36 cellular contexts compared by ENCODE assay signal in genomic region chr13:20740021-20740420, GRCh38. TPM values are rescaled to one million over a fixed set of nuclear protein-coding genes. Genes with fewer than 3 reads are reported as not detected.
"Had no signal": no experiment of that assay in that cellular context is flagged by ENCODE, and none has a peak within 500 bp of the region (broad histone marks: within the 10 kb centered on the region; RNA-seq: fewer than 3 reads in every experiment).

No MANE protein-coding gene starts in this region.

- H3K27me3 Mint-ChIP-seq: activated B cell treated with CpG ODN at 0.5 μM for 24 hours; activated CD4-positive, alpha-beta memory T cell treated with anti-CD3 and anti-CD28 coated beads for 36 hours; activated CD4-positive, alpha-beta T cell treated with anti-CD3 and anti-CD28 coated beads, Interleukin-2, amount 10 ng/mL, durations not matched to agents 24 days and 14 days; activated CD8-positive, alpha-beta T cell treated with anti-CD3 and anti-CD28 coated beads for 36 hours; activated naive CD8-positive, alpha-beta T cell treated with anti-CD3 and anti-CD28 coated beads for 36 hours; activated T-helper 17 cell treated with anti-CD3 and anti-CD28 coated beads, Interleukin-2, amount 50 U/mL, for 72 hours had no signal

- H3K4me3 ChIP-seq: adrenal gland, body of pancreas, breast epithelium had no signal

- H3K36me3 ChIP-seq: adrenal gland, brain microvascular endothelial cell, breast epithelium had no signal

- H3K27ac ChIP-seq: adrenal gland, body of pancreas, brain microvascular endothelial cell, breast epithelium, VCaP had no signal

- H3K9me3 ChIP-seq: adrenal gland, body of pancreas had no signal

- H3K4me1 Mint-ChIP-seq: activated B cell treated with CpG ODN at 0.5 μM for 24 hours; activated CD4-positive, alpha-beta T cell treated with anti-CD3 and anti-CD28 coated beads, Interleukin-2, amount 10 ng/mL, durations not matched to agents 24 days and 14 days; activated naive CD8-positive, alpha-beta T cell treated with anti-CD3 and anti-CD28 coated beads for 36 hours; activated T-helper 17 cell treated with anti-CD3 and anti-CD28 coated beads, Interleukin-2, amount 50 U/mL, for 72 hours had no signal

- H3K27ac Mint-ChIP-seq: activated B cell treated with CpG ODN at 0.5 μM for 24 hours; activated CD4-positive, alpha-beta memory T cell treated with anti-CD3 and anti-CD28 coated beads for 36 hours; activated CD4-positive, alpha-beta T cell treated with anti-CD3 and anti-CD28 coated beads, Interleukin-2, amount 10 ng/mL, durations not matched to agents 24 days and 14 days; activated CD8-positive, alpha-beta T cell treated with anti-CD3 and anti-CD28 coated beads for 36 hours; activated naive CD4-positive, alpha-beta T cell treated with anti-CD3 and anti-CD28 coated beads for 36 hours; activated naive CD4-positive, alpha-beta T cell treated with anti-CD3 and anti-CD28 coated beads, Interleukin-2, amount 50 U/mL, for 72 hours; activated naive CD8-positive, alpha-beta T cell treated with anti-CD3 and anti-CD28 coated beads for 36 hours; activated T-cell treated with anti-CD3 and anti-CD28 coated beads, Interleukin-2, amount 50 U/mL, for 72 hours; activated T-helper 1 cell treated with anti-CD3 and anti-CD28 coated beads, Interleukin-12 subunit alpha, Interleukin-12 subunit beta, Interleukin-2, Interleukin-4 antibody, amounts not matched to agents 30 ng/mL and 10 ng/mL and 1 ng/mL, durations not matched to agents 14 hours and 24 hours and 36 hours; activated T-helper 17 cell treated with anti-CD3 and anti-CD28 coated beads, Interleukin-2, amount 50 U/mL, for 72 hours; T-helper 1 cell treated with Interleukin-12 subunit alpha and Interleukin-12 subunit beta and Interleukin-4 antibody, amounts not matched to agents 30 μg/mL and 1 μg/mL, for 36 hours; T-helper 2 cell treated with Interferon-gamma antibody and Interleukin-4, amounts not matched to agents 5 μg/mL and 100 μg/mL, for 36 hours had no signal

- H3K4me3 Mint-ChIP-seq: activated B cell treated with CpG ODN at 0.5 μM for 24 hours; activated CD4-positive, alpha-beta memory T cell treated with anti-CD3 and anti-CD28 coated beads for 36 hours; activated CD4-positive, alpha-beta T cell treated with anti-CD3 and anti-CD28 coated beads, Interleukin-2, amount 10 ng/mL, durations not matched to agents 24 days and 14 days; activated CD8-positive, alpha-beta T cell treated with anti-CD3 and anti-CD28 coated beads for 36 hours; activated naive CD4-positive, alpha-beta T cell treated with anti-CD3 and anti-CD28 coated beads for 36 hours; activated naive CD8-positive, alpha-beta T cell treated with anti-CD3 and anti-CD28 coated beads for 36 hours; activated T-cell treated with anti-CD3 and anti-CD28 coated beads, Interleukin-2, amount 50 U/mL, for 4 hours; activated T-cell treated with anti-CD3 and anti-CD28 coated beads, Interleukin-2, amount 50 U/mL, for 72 hours; activated T-helper 1 cell treated with anti-CD3 and anti-CD28 coated beads, Interleukin-12 subunit alpha, Interleukin-12 subunit beta, Interleukin-2, Interleukin-4 antibody, amounts not matched to agents 30 ng/mL and 10 ng/mL and 1 ng/mL, durations not matched to agents 14 hours and 24 hours and 36 hours; activated T-helper 17 cell treated with anti-CD3 and anti-CD28 coated beads, Interleukin-2, amount 50 U/mL, for 72 hours; T-helper 1 cell treated with Interleukin-12 subunit alpha and Interleukin-12 subunit beta and Interleukin-4 antibody, amounts not matched to agents 30 μg/mL and 1 μg/mL, for 36 hours; T-helper 2 cell treated with Interferon-gamma antibody and Interleukin-4, amounts not matched to agents 5 μg/mL and 100 μg/mL, for 36 hours had no signal

- H3K4me1 ChIP-seq: adrenal gland, body of pancreas, breast epithelium had no signal

- DNase-seq: activated B cell treated with CpG ODN at 0.5 μM for 24 hours; activated CD4-positive, alpha-beta memory T cell treated with anti-CD3 and anti-CD28 coated beads for 36 hours; activated CD4-positive, alpha-beta T cell treated with anti-CD3 and anti-CD28 coated beads for 4 hours; activated CD4-positive, alpha-beta T cell treated with anti-CD3 and anti-CD28 coated beads, Interleukin-2, amount 10 ng/mL, durations not matched to agents 24 days and 14 days; activated CD4-positive, alpha-beta T cell treated with anti-CD3 and anti-CD28 coated beads, Interleukin-2, amount 50 U/mL, for 1 hour; activated CD4-positive, alpha-beta T cell treated with anti-CD3 and anti-CD28 coated beads, Interleukin-2, amount 50 U/mL, for 4 hours; activated CD4-positive, CD25-positive, alpha-beta regulatory T cell treated with anti-CD3 and anti-CD28 coated beads, Interleukin-2, amount 50 U/mL, for 72 hours; activated CD8-positive, alpha-beta memory T cell treated with anti-CD3 and anti-CD28 coated beads, Interleukin-2, amount 50 U/mL, for 4 hours; activated CD8-positive, alpha-beta T cell treated with anti-CD3 and anti-CD28 coated beads for 36 hours; activated effector memory CD4-positive, alpha-beta T cell treated with anti-CD3 and anti-CD28 coated beads, Interleukin-2, amount 50 U/mL, for 16 hours; activated gamma-delta T cell treated with Interleukin-2 at 50 U/mL for 16 hours; activated naive CD4-positive, alpha-beta T cell; activated naive CD4-positive, alpha-beta T cell treated with anti-CD3 and anti-CD28 coated beads for 36 hours; activated naive CD4-positive, alpha-beta T cell treated with anti-CD3 and anti-CD28 coated beads, Interleukin-2, amount 50 U/mL, for 16 hours; activated naive CD8-positive, alpha-beta T cell treated with anti-CD3 and anti-CD28 coated beads for 36 hours; activated T-cell treated with anti-CD3 and anti-CD28 coated beads for 4 hours; activated T-cell treated with anti-CD3 and anti-CD28 coated beads, Interleukin-2, amount 50 U/mL, for 1 hour; activated T-cell treated with anti-CD3 and anti-CD28 coated beads, Interleukin-2, amount 50 U/mL, for 4 hours; activated T-cell treated with anti-CD3 and anti-CD28 coated beads, Interleukin-2, amount 50 U/mL, for 72 hours; adrenal gland; amniotic stem cell; aorta; body of pancreas; brain microvascular endothelial cell; central memory CD4-positive, alpha-beta T cell; SW 1271; T-helper 1 cell; T-helper 2 cell; T-helper 9 cell had no signal

- ATAC-seq: activated CD8-positive, alpha-beta T cell treated with anti-CD3 and anti-CD28 coated beads for 36 hours; activated naive CD4-positive, alpha-beta T cell treated with anti-CD3 and anti-CD28 coated beads, Interleukin-2, amount 50 U/mL, for 72 hours; activated T-cell treated with anti-CD3 and anti-CD28 coated beads, Interleukin-2, amount 50 U/mL, for 4 hours; activated T-cell treated with anti-CD3 and anti-CD28 coated beads, Interleukin-2, amount 50 U/mL, for 72 hours; activated T-helper 17 cell treated with anti-CD3 and anti-CD28 coated beads, Interleukin-2, amount 50 U/mL, for 72 hours; body of pancreas had no signal

- H3K27me3 ChIP-seq: adrenal gland, body of pancreas, brain microvascular endothelial cell, breast epithelium had no signal

RNA-seq across cellular contexts. Expression of gene IL17D, which starts 36.5 kb away (rescaled TPM):
- total RNA-seq: activated B cell treated with CpG ODN at 0.5 μM for 24 hours; activated CD4-positive, alpha-beta T cell treated with anti-CD3 and anti-CD28 coated beads, Interleukin-2, amount 10 ng/mL, durations not matched to agents 24 days and 14 days had no signal
